ENCODE assay signal across 10 cellular contexts in genomic region chr2:96071977-96072491, GRCh38. TPM values are rescaled to one million over a fixed set of nuclear protein-coding genes. Genes with fewer than 3 reads are reported as not detected.
A peak's percentile ranks its signal among the peaks of the same experiment; 100 is the strongest.
DNase-seq lines count a peak whose midpoint lies in the region; ATAC-seq, FAIRE-seq and TF ChIP-seq lines count a peak whose summit lies in the region.
"Not testable (repeated sequence)": the region's sequence is repeated elsewhere in the genome, so short reads cannot be mapped to it uniquely, and the experiment has no call there.
"Had no signal": no experiment of that assay in that cellular context is flagged by ENCODE, and none has a peak within 500 bp of the region (broad histone marks: within the 10 kb centered on the region; RNA-seq: fewer than 3 reads in every experiment).

No MANE protein-coding gene starts in this region.

- BruUV-seq in K562 (replicated peaks; lab: Mats Ljungman, UMichigan) = not testable (repeated sequence)

- ATAC-seq in K562 (peak; percentile 63), psoas muscle (peak in 3 of 4 donors; percentile 24 to 63 (median 61))

- FAIRE-seq in K562 (lab: Jason Lieb, UNC) = not testable (repeated sequence)

- TF ChIP-seq POLR2A in K562 (conservative IDR thresholded peaks at IDR 0.05) = not testable (repeated sequence)

- intact Hi-C loops in K562 (cut with micrococcal nuclease); head of caudate nucleus (cut with DNase I); psoas muscle (cut with DNase I): not testable (repeated sequence)

- not testable (repeated sequence) for H3K4me2 ChIP-seq in K562 (ENCODE audit: insufficient read depth, low read length)

- TF ChIP-seq CTCF in K562 (IDR thresholded peaks at IDR 0.05 in 2 of 3, conservative IDR thresholded peaks at IDR 0.05 in 1 of 3; ENCODE audit: insufficient read depth in 2 of 3, low read depth in 1 of 3, low read length in 3 of 3); psoas muscle (IDR thresholded peaks at IDR 0.05): not testable (repeated sequence)

- CTCF ChIA-PET in K562 (lab: Yijun Ruan, JAX; ENCODE audit: low intra/inter-chr PET ratio) = not testable (repeated sequence)

- not testable (repeated sequence) for H3K4me3 ChIP-seq in K562, psoas muscle

- not testable (repeated sequence) for TF ChIP-seq EP300 in K562 (IDR thresholded peaks at IDR 0.05; ENCODE audit: low read length)

- not testable (repeated sequence) for H3K9ac ChIP-seq in K562 (ENCODE audit: insufficient read depth in 1 of 2, low read depth in 2 of 2, low read length in 2 of 2)

- not testable (repeated sequence) for H3K79me2 ChIP-seq in K562 (ENCODE audit: control insufficient read depth, insufficient read depth, low read length)

- H4K20me1 ChIP-seq in K562 (replicated peaks; ENCODE audit: control insufficient read depth, insufficient read depth, low read length) = not testable (repeated sequence)

- not testable (repeated sequence) for H3K36me3 ChIP-seq in K562 (ENCODE audit: control insufficient read depth, insufficient read depth, low read length); psoas muscle (ENCODE audit: insufficient read depth in 1 of 2, low read depth in 1 of 2)

- H2AFZ ChIP-seq in K562 (ENCODE audit: low read depth, low read length) = not testable (repeated sequence)

- POLR2A ChIA-PET in K562 (lab: Yijun Ruan, JAX) = not testable (repeated sequence)

- H3K4me1 ChIP-seq in K562 (replicated peaks in 1 of 2; ENCODE audit: control insufficient read depth in 2 of 2, insufficient read depth in 2 of 2, low read length in 2 of 2); psoas muscle: not testable (repeated sequence)

- peaks cover 4 to 42% of the 10 kb centered on the region in 2 experiments; a peak in 3 of 5 replicates for H3K27me3 ChIP-seq in K562 (ENCODE audit: control insufficient read depth in 2 of 2, insufficient read depth in 2 of 2, low read length in 2 of 2)
- not testable (repeated sequence) for H3K27me3 ChIP-seq in psoas muscle (ENCODE audit: insufficient read depth in 3 of 3, low read length in 2 of 3)

- H3K27ac ChIP-seq in K562 (ENCODE audit: extremely low read depth, low read depth, low read length); psoas muscle: not testable (repeated sequence)

- H3K9me1 ChIP-seq in K562 (ENCODE audit: control insufficient read depth, insufficient read depth, low read length) = not testable (repeated sequence)

- in situ Hi-C loops in K562 (cut with MboI) = loop anchor here (10.0 kb wide), 1 partner anchor 67 kb away; no protein-coding TSS in a partner anchor

- H3K9me3 ChIP-seq in K562 (replicated peaks; ENCODE audit: control insufficient read depth, insufficient read depth, low read depth, low read length) = not testable (repeated sequence)
- peaks cover 12% of the 10 kb centered on the region for H3K9me3 ChIP-seq in psoas muscle

- DNase-seq in NCI-H1105 (lab: John Stamatoyannopoulos, UW) = peak; percentile 69
- peak; percentile 15 for DNase-seq in NCI-H2107 treated with DMSO at 0.1 percent for 48 hours (lab: John Stamatoyannopoulos, UW; ENCODE audit: unreplicated experiment)
- DNase-seq in NCI-H82 (lab: John Stamatoyannopoulos, UW) = peak; percentile 52
- DNase-seq in K562 (ENCODE audit: extremely low read depth in 1 of 4, low spot score in 3 of 4); psoas muscle: not testable (repeated sequence)
- DNase-seq in head of caudate nucleus = peak in 40 of 42 donors; percentile 25 to 89 (median 70)
- peak; percentile 27 for DNase-seq in left kidney (ENCODE audit: low read depth, low spot score)

- not testable (repeated sequence) for TF ChIP-seq RAD21 in K562 (CRISPR knock-in tag; conservative IDR thresholded peaks at IDR 0.05 in 1 of 2, IDR thresholded peaks at IDR 0.05 in 1 of 2)

- 0% methylated on average over 4 of the region's 8 CpGs for WGBS in K562 (ENCODE audit: insufficient coverage, low coverage, missing lambda C conversion rate)
- WGBS in psoas muscle, 3 donors = 15 to 36% (median 32%) methylated on average over 6 to 8 of the region's 8 CpGs

RNA-seq across cellular contexts. Expression of gene GPAT2, which starts 37.3 kb away (rescaled TPM):
- total RNA-seq in K562 (2011; cell fraction: chromatin; rRNA removed; ENCODE audit: low replicate concordance) = 0.12 TPM in 2 replicates
- total RNA-seq in K562 (2011; cell fraction: nucleolus; rRNA removed) = under 0.01 and 0.39 TPM in 2 replicates
- total RNA-seq in K562 (2011; cell fraction: nucleoplasm; rRNA removed) = not detected in 2 replicates
- total RNA-seq in K562 (2014; rRNA removed) = 0.14 and 0.33 TPM in 2 replicates
- not detected in 2 replicates for total RNA-seq in K562 (2014; rRNA removed; fragmentation: Illumina TruSeq; extraction: Trizol)
- total RNA-seq in K562 (2015; rRNA removed; fragmentation: Illumina TruSeq; extraction: Trizol) = 0.11 and 0.38 TPM in 2 replicates
- total RNA-seq in K562 (2021) = 0.33 and 0.94 TPM in 2 replicates
- polyA plus RNA-seq in K562 (2011; rRNA removed) = not detected in 2 replicates
- polyA plus RNA-seq in K562 (2011; cell fraction: cytosol; rRNA removed) = 0.03 and 0.25 TPM in 2 replicates
- 0.34 and 0.55 TPM in 2 replicates for polyA plus RNA-seq in K562 (2011; cell fraction: nucleus; rRNA removed)
- polyA plus RNA-seq in K562 (2012) = 0.33 and 1.1 TPM in 2 replicates
- polyA plus RNA-seq in K562 (2014; fragmentation: Illumina TruSeq; extraction: Trizol) = 0.30 TPM in 2 replicates
- polyA plus RNA-seq in K562 (2014; fragmentation: Nextera tagmentation; extraction: Ambion mirVana) = under 1 TPM in 1 of 2 experiments, not detected in 1; 0.01 TPM
- polyA plus RNA-seq in K562 (2014; rRNA removed) = 0.42 and 1.2 TPM in 2 replicates
- polyA minus RNA-seq in K562 (2011; rRNA and poly(A)+ RNA removed) = not detected in 2 replicates
- polyA minus RNA-seq in K562 (2011; cell fraction: cytosol; rRNA and poly(A)+ RNA removed) = not detected in 2 replicates
- 0.11 and 0.94 TPM in 2 replicates for polyA minus RNA-seq in K562 (2011; cell fraction: nucleus; rRNA and poly(A)+ RNA removed)
- total RNA-seq in psoas muscle = 1 to 10 TPM; 6.2 to 7.8 (median 6.7) TPM
- polyA plus RNA-seq in psoas muscle = 1 to 10 TPM; 3.2 to 6.9 (median 6.1) TPM

RNA-seq across cellular contexts. Expression of gene ADRA2B, which starts 44.3 kb away (rescaled TPM):
- 0.07 and 0.11 TPM in 2 replicates for total RNA-seq in K562 (2011; cell fraction: chromatin; rRNA removed; ENCODE audit: low replicate concordance)
- 0.13 and 0.17 TPM in 2 replicates for total RNA-seq in K562 (2011; cell fraction: nucleolus; rRNA removed)
- not detected in 2 replicates for total RNA-seq in K562 (2011; cell fraction: nucleoplasm; rRNA removed)
- not detected in 2 replicates for total RNA-seq in K562 (2014; rRNA removed)
- not detected in 2 replicates for total RNA-seq in K562 (2014; rRNA removed; fragmentation: Illumina TruSeq; extraction: Trizol)
- not detected in 2 replicates for total RNA-seq in K562 (2015; rRNA removed; fragmentation: Illumina TruSeq; extraction: Trizol)
- not detected in 2 replicates for total RNA-seq in K562 (2021)
- not detected in 2 replicates for polyA plus RNA-seq in K562 (2011; rRNA removed)
- polyA plus RNA-seq in K562 (2011; cell fraction: cytosol; rRNA removed) = 0.04 TPM in 1 of 2 replicates, not detected in the other
- 0.14 and 0.27 TPM in 2 replicates for polyA plus RNA-seq in K562 (2011; cell fraction: nucleus; rRNA removed)
- 0.03 TPM in 1 of 2 replicates, not detected in the other for polyA plus RNA-seq in K562 (2012)
- polyA plus RNA-seq in K562 (2014; fragmentation: Illumina TruSeq; extraction: Trizol) = not detected in 2 replicates
- polyA plus RNA-seq in K562 (2014; fragmentation: Nextera tagmentation; extraction: Ambion mirVana) = not detected
- not detected in 2 replicates for polyA plus RNA-seq in K562 (2014; rRNA removed)
- polyA minus RNA-seq in K562 (2011; rRNA and poly(A)+ RNA removed) = not detected in 2 replicates
- not detected in 2 replicates for polyA minus RNA-seq in K562 (2011; cell fraction: cytosol; rRNA and poly(A)+ RNA removed)
- polyA minus RNA-seq in K562 (2011; cell fraction: nucleus; rRNA and poly(A)+ RNA removed) = not detected in 2 replicates
- total RNA-seq in psoas muscle = 1 to 10 TPM; 1.6 to 5.3 (median 2.8) TPM
- 1 to 10 TPM; 1.7 to 2.1 (median 1.9) TPM for polyA plus RNA-seq in psoas muscle
- total RNA-seq: GM23248 had no signal
- polyA plus RNA-seq: AG04450; CD8-positive, alpha-beta memory T cell; GM23248 had no signal
